ENCODE assay signal across 1 cellular context in genomic region chr7:151051108-151051507, GRCh38.
TF ChIP-seq lines count a peak whose summit lies in the region.

No MANE protein-coding gene starts in this region.

TF ChIP-seq in IMR-90, 13 proteins besides CTCF, POLR2A, EP300 and RAD21:
- no peak for TF ChIP-seq SMC3 (IDR thresholded peaks at IDR 0.05; ENCODE audit: low read depth, low read length)
- TF ChIP-seq MAFK (IDR thresholded peaks at IDR 0.05; ENCODE audit: low read depth, low read length) = no peak
- TF ChIP-seq RCOR1 (IDR thresholded peaks at IDR 0.05; ENCODE audit: insufficient replicate concordance, low read length) = peak; percentile 54
- TF ChIP-seq MXI1 (IDR thresholded peaks at IDR 0.05; ENCODE audit: borderline replicate concordance, low read depth, low read length) = peak; percentile 100
- TF ChIP-seq RFX5 (IDR thresholded peaks at IDR 0.05; ENCODE audit: low read depth, low read length) = no peak
- TF ChIP-seq CEBPB (IDR thresholded peaks at IDR 0.05; ENCODE audit: low read depth, low read length) = no peak
- no peak for TF ChIP-seq NFE2L2 (IDR thresholded peaks at IDR 0.05; ENCODE audit: low read depth, low read length)
- TF ChIP-seq ELK1 (IDR thresholded peaks at IDR 0.05; ENCODE audit: borderline replicate concordance, low read depth, low read length) = no peak
- TF ChIP-seq CHD1 (IDR thresholded peaks at IDR 0.05; ENCODE audit: low read depth, low read length) = no peak
- peak; percentile 85; the same call in 1 of the 2 replicates for TF ChIP-seq MAZ (IDR thresholded peaks at IDR 0.05; ENCODE audit: borderline replicate concordance, low read depth, low read length)
- TF ChIP-seq BHLHE40 (IDR thresholded peaks at IDR 0.05; ENCODE audit: low read depth, low read length) = peak; percentile 97
- TF ChIP-seq USF2 (IDR thresholded peaks at IDR 0.05; ENCODE audit: low read depth, low read length) = no peak
- no peak for TF ChIP-seq FOS (IDR thresholded peaks at IDR 0.05; ENCODE audit: low read depth, low read length)
